ENCODE assay signal across 11 cellular contexts in genomic region chr14:55846852-55847471, GRCh38.
DNase-seq lines count a peak whose midpoint lies in the region; TF ChIP-seq lines count a peak whose summit lies in the region.
"Had no signal": no experiment of that assay in that cellular context is flagged by ENCODE, and none has a peak within 500 bp of the region (broad histone marks: within the 10 kb centered on the region; RNA-seq: fewer than 3 reads in every experiment).

No MANE protein-coding gene starts in this region.

- in situ Hi-C loops in GM23248 (cut with MboI) = no loop called here

- H3K9me2 ChIP-seq in GM23248 (ENCODE audit: insufficient read depth) = no peaks in the 10 kb centered on the region

- peak; percentile 91 for DNase-seq in GM23248
- peak in 31 of 58 donors; percentile 1 to 67 (median 14) for DNase-seq in anterior cingulate cortex (lab: John Stamatoyannopoulos, UW)
- DNase-seq in inferior parietal cortex (ENCODE audit: extremely low spot score) = peak; percentile 51
- DNase-seq in smooth muscle cell (lab: John Stamatoyannopoulos, UW; ENCODE audit: unreplicated experiment) = no peak
- DNase-seq in stimulated activated CD4-positive, alpha-beta T cell treated with anti-CD3 and anti-CD28 coated beads, Interleukin-4, amount 100 ng/mL, for 1 hour = no peak
- DNase-seq in activated gamma-delta T cell (lab: John Stamatoyannopoulos, UW) = no peak
- DNase-seq in coronary artery (ENCODE audit: low spot score) = no peak
- DNase-seq in NCI-H1105 (lab: John Stamatoyannopoulos, UW) = no peak
- DNase-seq: activated T-cell treated with anti-CD3 and anti-CD28 coated beads, Interleukin-2, amount 50 U/mL, for 72 hours; DMS 273 treated with DMSO at 0.1 percent for 48 hours; WERI-Rb-1 had no signal

- peak overlapping the region; percentile 37 for H3K27ac ChIP-seq in GM23248
- H3K27ac ChIP-seq in smooth muscle cell (ENCODE audit: low read depth) = peak overlapping the region; percentile 70
- peak overlapping the region in 1 of 2 donors; percentile 13 for H3K27ac ChIP-seq in coronary artery
- H3K27ac ChIP-seq: WERI-Rb-1 had no signal

- H3K4me2 ChIP-seq in GM23248 (ENCODE audit: unreplicated experiment) (peak overlapping the region; percentile 9), smooth muscle cell (peak overlapping the region; percentile 60)

- no peak overlapping the region for H2AFZ ChIP-seq in GM23248
- no peak overlapping the region for H2AFZ ChIP-seq in smooth muscle cell (ENCODE audit: low read depth)

- H4K20me1 ChIP-seq in GM23248 (ENCODE audit: insufficient read depth) (no peaks in the 10 kb centered on the region), smooth muscle cell (ENCODE audit: low read depth) (no peaks in the 10 kb centered on the region)

- H3K9ac ChIP-seq in GM23248 (no peak overlapping the region), smooth muscle cell (ENCODE audit: low read depth) (no peak overlapping the region)

- H3K4me1 ChIP-seq in GM23248 (ENCODE audit: insufficient read depth) = peaks cover 36% of the 10 kb centered on the region
- peaks cover 17% of the 10 kb centered on the region for H3K4me1 ChIP-seq in smooth muscle cell (ENCODE audit: low read depth)

- H3K27me3 ChIP-seq in GM23248 (replicated peaks; ENCODE audit: insufficient read depth) (no peaks in the 10 kb centered on the region), smooth muscle cell (ENCODE audit: low read depth) (no peaks in the 10 kb centered on the region)

- H3K79me2 ChIP-seq in GM23248 (ENCODE audit: insufficient read depth) (no peaks in the 10 kb centered on the region), smooth muscle cell (ENCODE audit: low read depth) (no peaks in the 10 kb centered on the region)

- no peaks in the 10 kb centered on the region for H3K36me3 ChIP-seq in GM23248 (ENCODE audit: low read depth)
- no peaks in the 10 kb centered on the region for H3K36me3 ChIP-seq in smooth muscle cell (ENCODE audit: low read depth)
- H3K36me3 ChIP-seq: WERI-Rb-1 had no signal

- H3F3A ChIP-seq in GM23248 (ENCODE audit: insufficient read depth) (peaks cover 26% of the 10 kb centered on the region), smooth muscle cell (ENCODE audit: low read depth) (no peaks in the 10 kb centered on the region)

- H3K4me3 ChIP-seq in GM23248 (no peak overlapping the region), smooth muscle cell (no peak overlapping the region), coronary artery (no peak overlapping the region)

- H3K9me3 ChIP-seq in GM23248 (ENCODE audit: low read depth) (no peaks in the 10 kb centered on the region), smooth muscle cell (replicated peaks; ENCODE audit: low read depth) (no peaks in the 10 kb centered on the region)

- 0 to 2% methylated on average over 2 of the region's 2 CpGs for WGBS in GM23248 (ENCODE audit: low coverage in 1 of 2, low lambda C conversion rate in 2 of 2, missing lambda C conversion rate in 2 of 2), 2 experiments
- WGBS in smooth muscle cell (ENCODE audit: low lambda C conversion rate) = 49% methylated on average over 2 of the region's 2 CpGs

- TF ChIP-seq CTCF in smooth muscle cell (IDR thresholded peaks at IDR 0.05; ENCODE audit: borderline replicate concordance, insufficient read depth, poor library complexity, severe bottlenecking) (no peak), coronary artery (IDR thresholded peaks at IDR 0.05) (no peak)

Comparison
In these comparisons a context has a peak if more than half of its experiments do, and no peak if none do; other contexts are left out.
1. DNase-seq: peak in GM23248 (single experiment), anterior cingulate cortex (31 of 58) and inferior parietal cortex (single experiment); none in smooth muscle cell (single experiment), stimulated activated CD4-positive, alpha-beta T cell treated with anti-CD3 and anti-CD28 coated beads, Interleukin-4, amount 100 ng/mL, for 1 hour (single experiment), activated gamma-delta T cell (single experiment), coronary artery (single experiment) and NCI-H1105 (single experiment).